In the genomic region with DNA sequence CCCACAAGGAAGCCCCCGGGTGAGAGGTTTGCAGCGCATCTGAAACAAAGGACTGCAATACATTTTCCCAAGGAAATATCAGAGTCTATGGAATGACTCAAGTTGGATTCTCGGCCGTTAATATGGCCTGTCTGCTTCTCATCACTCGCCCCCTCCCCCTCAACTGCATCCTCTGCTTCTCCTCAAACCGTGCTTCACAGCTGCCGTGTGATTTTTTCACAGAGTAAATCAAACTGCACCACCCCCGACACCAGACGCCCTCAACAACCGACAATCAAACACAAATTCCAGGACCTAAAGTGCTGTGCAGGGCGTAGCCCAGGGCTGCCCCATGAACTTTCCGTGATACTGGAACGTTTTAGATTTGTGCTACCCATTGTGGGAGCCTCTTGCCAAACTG, we compare ENCODE assay signal across 17 cellular contexts.
DNase-seq lines count a peak whose midpoint lies in the region; ATAC-seq, FAIRE-seq and TF ChIP-seq lines count a peak whose summit lies in the region.
"Had no signal": no experiment of that assay in that cellular context is flagged by ENCODE, and none has a peak within 500 bp of the region (broad histone marks: within the 10 kb centered on the region; RNA-seq: fewer than 3 reads in every experiment).

No MANE protein-coding gene starts in this region.

- H3K79me2 ChIP-seq in neural progenitor cell (ENCODE audit: low read depth): peaks cover 3% of the 10 kb centered on the region

- H3K36me3 ChIP-seq in cardiac muscle cell (no peaks in the 10 kb centered on the region), neural progenitor cell (no peaks in the 10 kb centered on the region)

- H3K27me3 ChIP-seq in cardiac muscle cell (no peaks in the 10 kb centered on the region), neural progenitor cell (no peaks in the 10 kb centered on the region)

- H3K4me1 ChIP-seq in cardiac muscle cell (ENCODE audit: low read depth) (peaks cover 21% of the 10 kb centered on the region), neural progenitor cell (peaks cover 6% of the 10 kb centered on the region)

- H3K4me2 ChIP-seq in neural progenitor cell: no peak overlapping the region

- no peak for TF ChIP-seq POLR2A in GM12892 (IDR thresholded peaks at IDR 0.05; ENCODE audit: low read depth, low read length)

- no peaks in the 10 kb centered on the region for H3F3A ChIP-seq in neural progenitor cell (ENCODE audit: low read depth)

- H3K9ac ChIP-seq in neural progenitor cell: no peak overlapping the region

- peaks cover 20% of the 10 kb centered on the region for H3K9me3 Mint-ChIP-seq in glutamatergic neuron (ENCODE audit: unreplicated experiment)
- peaks cover 2% of the 10 kb centered on the region for H3K9me3 Mint-ChIP-seq in neural progenitor cell
- H3K9me3 Mint-ChIP-seq in activated naive CD8-positive, alpha-beta T cell treated with anti-CD3 and anti-CD28 coated beads for 36 hours: no peaks in the 10 kb centered on the region

- H4K20me1 ChIP-seq in neural progenitor cell (ENCODE audit: low read depth): peaks cover 17% of the 10 kb centered on the region

- DNase-seq in cardiac muscle cell (ENCODE audit: low read depth in 1 of 2, low spot score in 1 of 2): peak; percentile 47 to 66
- DNase-seq in Right ventricle myocardium inferior (ENCODE audit: missing footprints): no peak
- DNase-seq in glutamatergic neuron: no peak
- no peak for DNase-seq in neural progenitor cell (ENCODE audit: low spot score)
- no peak for DNase-seq in GM12892 (ENCODE audit: insufficient read length)
- DNase-seq in NCI-H345 (lab: John Stamatoyannopoulos, UW): no peak
- DNase-seq in activated naive CD8-positive, alpha-beta T cell treated with anti-CD3 and anti-CD28 coated beads for 36 hours: no peak
- DNase-seq: C1 segment of cervical spinal cord, DMS153, EL, HCEC 1CT, IMR-90, Kasumi-1, NCI-H1417 treated with DMSO at 0.1 percent for 48 hours, NCI-H2029 treated with DMSO at 0.1 percent for 48 hours, NCI-H526 treated with DMSO at 0.1 percent for 48 hours had no signal

- no peak for FAIRE-seq in GM12892 (lab: Jason Lieb, UNC)

- H3K4me3 ChIP-seq in cardiac muscle cell (no peak overlapping the region), neural progenitor cell (no peak overlapping the region)

- intact Hi-C loops in Right ventricle myocardium inferior (cut with DNase I): no loop called here

- H3K4me3 Mint-ChIP-seq in glutamatergic neuron (ENCODE audit: unreplicated experiment) (peak overlapping the region; percentile 36), neural progenitor cell (no peak overlapping the region)
- no peak overlapping the region for H3K4me3 Mint-ChIP-seq in activated naive CD8-positive, alpha-beta T cell treated with anti-CD3 and anti-CD28 coated beads for 36 hours

- ATAC-seq in Right ventricle myocardium inferior: no peak
- no peak for ATAC-seq in HG03097 (IDR thresholded peaks at IDR 0.05; ENCODE audit: low FRiP score, unreplicated experiment)

- no peak for TF ChIP-seq CTCF in cardiac muscle cell (IDR thresholded peaks at IDR 0.05; ENCODE audit: low read depth, low read length)
- TF ChIP-seq CTCF in glutamatergic neuron (IDR thresholded peaks at IDR 0.05; ENCODE audit: partially characterized antibody, unreplicated experiment): no peak
- TF ChIP-seq CTCF in neural progenitor cell (IDR thresholded peaks at IDR 0.05): no peak

- peak overlapping the region; percentile 71 for H3K27ac Mint-ChIP-seq in glutamatergic neuron (ENCODE audit: unreplicated experiment)
- H3K27ac Mint-ChIP-seq in neural progenitor cell: peak overlapping the region; percentile 55
- H3K27ac Mint-ChIP-seq in activated naive CD8-positive, alpha-beta T cell treated with anti-CD3 and anti-CD28 coated beads for 36 hours: no peak overlapping the region

- H3K27me3 Mint-ChIP-seq in glutamatergic neuron (ENCODE audit: unreplicated experiment) (peaks cover 12% of the 10 kb centered on the region), neural progenitor cell (ENCODE audit: insufficient read depth, low read depth) (no peaks in the 10 kb centered on the region)
- peaks cover 23% of the 10 kb centered on the region for H3K27me3 Mint-ChIP-seq in activated naive CD8-positive, alpha-beta T cell treated with anti-CD3 and anti-CD28 coated beads for 36 hours

- H2AFZ ChIP-seq in neural progenitor cell (replicated peaks): no peak overlapping the region

- H3K9me3 ChIP-seq in cardiac muscle cell (ENCODE audit: low read depth) (no peaks in the 10 kb centered on the region), neural progenitor cell (ENCODE audit: low read depth) (no peaks in the 10 kb centered on the region)

- no peaks in the 10 kb centered on the region for H3K36me3 Mint-ChIP-seq in glutamatergic neuron (ENCODE audit: unreplicated experiment)
- H3K36me3 Mint-ChIP-seq in neural progenitor cell: peaks cover 13% of the 10 kb centered on the region
- no peaks in the 10 kb centered on the region for H3K36me3 Mint-ChIP-seq in activated naive CD8-positive, alpha-beta T cell treated with anti-CD3 and anti-CD28 coated beads for 36 hours

- peaks cover 77% of the 10 kb centered on the region for H3K4me1 Mint-ChIP-seq in glutamatergic neuron (ENCODE audit: low read depth, unreplicated experiment)
- peaks cover 36% of the 10 kb centered on the region for H3K4me1 Mint-ChIP-seq in neural progenitor cell
- H3K4me1 Mint-ChIP-seq in activated naive CD8-positive, alpha-beta T cell treated with anti-CD3 and anti-CD28 coated beads for 36 hours: no peaks in the 10 kb centered on the region

- H3K27ac ChIP-seq in cardiac muscle cell: peak overlapping the region; percentile 7
- no peak overlapping the region for H3K27ac ChIP-seq in neural progenitor cell

Comparison
In these comparisons a context has a peak if more than half of its experiments do, and no peak if none do; other contexts are left out.
1. DNase-seq: peak in cardiac muscle cell (2 of 2); none in Right ventricle myocardium inferior (single experiment), glutamatergic neuron (single experiment), neural progenitor cell (single experiment), GM12892 (single experiment), NCI-H345 (single experiment) and activated naive CD8-positive, alpha-beta T cell treated with anti-CD3 and anti-CD28 coated beads for 36 hours (single experiment).